In the genomic region with DNA sequence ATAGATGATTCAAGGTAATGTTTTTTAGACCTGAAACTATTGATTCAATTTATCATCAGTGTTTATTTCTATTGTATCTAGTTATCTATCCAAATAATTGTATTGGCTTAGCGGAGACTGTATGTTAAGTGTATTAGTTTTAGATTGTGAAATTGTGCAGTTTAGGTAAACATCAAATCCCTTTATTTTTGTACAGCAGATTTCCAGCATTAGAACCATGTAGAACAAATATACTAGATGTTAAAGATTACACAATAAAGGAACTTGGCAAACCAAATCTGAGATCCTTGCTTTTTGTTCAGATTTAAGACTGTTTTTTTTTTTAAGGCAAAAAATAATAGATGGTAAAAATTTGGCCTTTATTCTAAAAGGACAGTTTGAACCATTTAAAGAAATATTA, we compare ENCODE assay signal across 30 cellular contexts.
"Had no signal": no experiment of that assay in that cellular context is flagged by ENCODE, and none has a peak within 500 bp of the region (broad histone marks: within the 10 kb centered on the region; RNA-seq: fewer than 3 reads in every experiment).

No MANE protein-coding gene starts in this region.

- H3K27me3 ChIP-seq: ascending aorta, breast epithelium, cardiac muscle cell, colonic mucosa, dorsolateral prefrontal cortex, gastrocnemius medialis, heart left ventricle had no signal

- ATAC-seq: activated CD4-positive, alpha-beta T cell treated with anti-CD3 and anti-CD28 coated beads for 36 hours; activated CD8-positive, alpha-beta memory T cell treated with anti-CD3 and anti-CD28 coated beads, Interleukin-2, amount 10 ng/mL, durations not matched to agents 7 days and 5 days; activated CD8-positive, alpha-beta T cell treated with anti-CD3 and anti-CD28 coated beads, Interleukin-2, amount 10 ng/mL, durations not matched to agents 7 days and 5 days; activated naive CD8-positive, alpha-beta T cell treated with anti-CD3 and anti-CD28 coated beads, Interleukin-2, amount 50 U/mL, for 24 hours; esophagus mucosa; gastrocnemius medialis; heart left ventricle; T-helper 17 cell had no signal

- H3K4me1 ChIP-seq: ascending aorta, breast epithelium, colonic mucosa, gastrocnemius medialis had no signal

- H3K4me3 ChIP-seq: ascending aorta, breast epithelium, cardiac muscle cell, colonic mucosa, dorsolateral prefrontal cortex, gastrocnemius medialis, heart left ventricle had no signal

- DNase-seq: activated CD4-positive, alpha-beta memory T cell treated with anti-CD3 and anti-CD28 coated beads for 36 hours; activated CD4-positive, alpha-beta T cell treated with anti-CD3 and anti-CD28 coated beads for 36 hours; activated CD4-positive, alpha-beta T cell treated with anti-CD3 and anti-CD28 coated beads, Interleukin-2, amount 10 ng/mL, durations not matched to agents 24 days and 14 days; activated CD4-positive, CD25-positive, alpha-beta regulatory T cell; activated CD4-positive, CD25-positive, alpha-beta regulatory T cell treated with anti-CD3 and anti-CD28 coated beads, Interleukin-2, amount 50 U/mL, for 72 hours; activated CD8-positive, alpha-beta memory T cell treated with anti-CD3 and anti-CD28 coated beads, Interleukin-2, amount 10 ng/mL, durations not matched to agents 7 days and 5 days; activated CD8-positive, alpha-beta memory T cell treated with anti-CD3 and anti-CD28 coated beads, Interleukin-2, amount 50 U/mL, for 4 hours; activated CD8-positive, alpha-beta T cell treated with anti-CD3 and anti-CD28 coated beads, Interleukin-2, amount 10 ng/mL, durations not matched to agents 7 days and 5 days; activated effector memory CD4-positive, alpha-beta T cell treated with anti-CD3 and anti-CD28 coated beads, Interleukin-2, amount 50 U/mL, for 16 hours; activated naive CD4-positive, alpha-beta T cell treated with anti-CD3 and anti-CD28 coated beads for 36 hours; activated naive CD8-positive, alpha-beta T cell treated with anti-CD3 and anti-CD28 coated beads for 36 hours; activated naive CD8-positive, alpha-beta T cell treated with anti-CD3 and anti-CD28 coated beads, Interleukin-2, amount 50 U/mL, for 24 hours; activated T-cell treated with anti-CD3 and anti-CD28 coated beads, Interleukin-2, amount 50 U/mL, for 1 hour; activated T-cell treated with anti-CD3 and anti-CD28 coated beads, Interleukin-2, amount 50 U/mL, for 48 hours; central memory CD4-positive, alpha-beta T cell; cerebellar nuclear complex; colonic mucosa; dorsolateral prefrontal cortex; effector memory CD4-positive, alpha-beta T cell; endodermal cell; foreskin fibroblast; gastrocnemius medialis; glutamatergic neuron; heart left ventricle; T-helper 17 cell; T1000 had no signal

- H3K9me3 ChIP-seq: ascending aorta, breast epithelium, colonic mucosa, gastrocnemius medialis, heart left ventricle had no signal
